Comparison of ENCODE assay signal across 12 cellular contexts in the genomic region with DNA sequence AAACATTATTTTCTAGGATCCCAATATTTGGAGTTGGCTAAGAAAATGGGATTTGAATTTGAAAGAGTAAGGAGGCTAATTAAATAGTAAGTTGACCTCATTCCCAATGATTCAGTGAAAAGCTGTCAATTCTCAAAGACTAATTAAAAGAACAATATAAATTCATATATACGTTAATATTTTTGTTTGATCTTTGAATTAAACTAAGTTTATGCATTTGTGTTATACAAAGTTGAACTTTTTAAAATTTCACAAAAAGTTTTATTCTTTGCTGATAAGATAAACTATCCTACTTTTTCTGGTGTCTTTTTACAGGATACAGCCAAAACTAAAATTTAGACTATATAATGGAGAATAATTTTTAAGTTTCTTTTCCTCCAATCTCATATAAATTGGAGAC. TPM values are rescaled to one million over a fixed set of nuclear protein-coding genes. Genes with fewer than 3 reads are reported as not detected.
"Had no signal": no experiment of that assay in that cellular context is flagged by ENCODE, and none has a peak within 500 bp of the region (broad histone marks: within the 10 kb centered on the region; RNA-seq: fewer than 3 reads in every experiment).

A gene (plus strand): TSS at position 301 of the 400 bp plus-strand sequence. CDS start 100 bp downstream, outside the sequence.

- ATAC-seq: GM23338, HCT116 had no signal

- H3K9me3 ChIP-seq: HAP-1 had no signal

- H3K4me1 ChIP-seq: HAP-1 had no signal

- H3K4me3 ChIP-seq: GM23248, GM23338, HAP-1 had no signal

- DNase-seq: GM23248, GOT3, H7, H9, HCEC 1CT, HFFc6 had no signal

- H3K9ac ChIP-seq: GM23248 had no signal

- FAIRE-seq: H1, H54 had no signal

- H3K36me3 ChIP-seq: HAP-1 had no signal

- H3K27ac ChIP-seq: GM23248 had no signal

RNA-seq across cellular contexts. Expression of the gene that starts here (rescaled TPM):
- total RNA-seq: GM23248, GM23338, H1, H4, H7, H9, HFFc6 had no signal
- polyA plus RNA-seq: GM23248, GM23338, H1 had no signal
